8 cellular contexts compared by ENCODE assay signal in the genomic region with DNA sequence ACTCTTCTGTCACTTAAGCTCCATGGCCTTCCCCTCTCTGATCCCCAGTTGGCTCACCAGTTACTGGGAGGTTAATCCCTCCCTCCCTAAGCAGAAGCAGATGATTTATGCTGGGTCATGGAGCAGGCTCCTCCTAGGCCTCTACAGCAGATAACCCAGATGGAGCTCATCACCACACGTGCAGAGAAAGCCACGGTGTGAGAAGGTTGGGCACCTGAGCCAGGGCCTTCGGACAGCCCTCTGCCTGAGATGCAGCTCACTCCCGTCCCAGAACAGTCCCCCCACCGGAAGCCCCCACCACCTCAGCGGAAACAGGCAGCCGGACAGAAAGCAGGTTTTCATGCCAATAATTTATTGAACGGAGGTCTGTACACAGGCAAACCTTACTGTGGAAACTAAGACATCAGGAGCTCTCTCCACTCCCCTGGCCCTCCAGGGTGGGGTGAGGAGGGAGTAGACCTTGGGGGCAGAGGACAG. TPM values are rescaled to one million over a fixed set of nuclear protein-coding genes. Genes with fewer than 3 reads are reported as not detected.
DNase-seq lines count a peak whose midpoint lies in the region; ATAC-seq and TF ChIP-seq lines count a peak whose summit lies in the region.
"Had no signal": no experiment of that assay in that cellular context is flagged by ENCODE, and none has a peak within 500 bp of the region (broad histone marks: within the 10 kb centered on the region; RNA-seq: fewer than 3 reads in every experiment).

No MANE protein-coding gene starts in this region.

- no peak for TF ChIP-seq CTCF in left ventricle myocardium inferior (IDR thresholded peaks at IDR 0.05; ENCODE audit: borderline replicate concordance)
- no peak for TF ChIP-seq CTCF in brain microvascular endothelial cell (IDR thresholded peaks at IDR 0.05; ENCODE audit: low read depth, low read length, missing control alignments)
- TF ChIP-seq CTCF in type B pancreatic cell (conservative IDR thresholded peaks at IDR 0.05): no peak

- H3K4me1 Mint-ChIP-seq in type B pancreatic cell (ENCODE audit: unreplicated experiment): peaks cover 7% of the 10 kb centered on the region

- H3K27me3 Mint-ChIP-seq in type B pancreatic cell: no peaks in the 10 kb centered on the region

- no peak overlapping the region for H3K4me3 Mint-ChIP-seq in type B pancreatic cell

- H3K9me3 ChIP-seq in left ventricle myocardium inferior (replicated peaks): no peaks in the 10 kb centered on the region

- no peak overlapping the region for H3K4me3 ChIP-seq in left ventricle myocardium inferior
- no peak overlapping the region for H3K4me3 ChIP-seq in brain microvascular endothelial cell (ENCODE audit: low read depth, low read length)

- H3K27ac ChIP-seq in left ventricle myocardium inferior (replicated peaks) (peak overlapping the region; percentile 5), brain microvascular endothelial cell (peak overlapping the region; percentile 18)

- H3K4me1 ChIP-seq in left ventricle myocardium inferior: peaks cover 18% of the 10 kb centered on the region

- H3K9me3 Mint-ChIP-seq in type B pancreatic cell: no peaks in the 10 kb centered on the region

- in situ Hi-C loops in brain microvascular endothelial cell (cut with HindIII; ENCODE audit: low pct_ligation_motif_present, low sequenced_read_pairs): no loop called here

- H3K27me3 ChIP-seq in left ventricle myocardium inferior (ENCODE audit: low read depth) (no peaks in the 10 kb centered on the region), brain microvascular endothelial cell (replicated peaks) (no peaks in the 10 kb centered on the region)

- ATAC-seq in Right ventricle myocardium inferior: no peak

- H3K36me3 ChIP-seq in left ventricle myocardium inferior (peaks cover 92% of the 10 kb centered on the region), brain microvascular endothelial cell (replicated peaks) (peaks cover 86% of the 10 kb centered on the region)

- DNase-seq in left ventricle myocardium inferior (no peak), Right ventricle myocardium inferior (ENCODE audit: missing footprints) (no peak), brain microvascular endothelial cell (no peak), type B pancreatic cell (ENCODE audit: extremely low spot score, unreplicated experiment) (no peak), cortex of kidney (lab: John Stamatoyannopoulos, UW) (no peak), NCI-H345 treated with DMSO at 0.1 percent for 48 hours (lab: John Stamatoyannopoulos, UW; ENCODE audit: unreplicated experiment) (no peak)
- DNase-seq: head of caudate nucleus, nucleus accumbens had no signal

- H3K27ac Mint-ChIP-seq in type B pancreatic cell: peak overlapping the region; percentile 31

- peaks cover 19% of the 10 kb centered on the region for H3K36me3 Mint-ChIP-seq in type B pancreatic cell

- intact Hi-C loops in left ventricle myocardium inferior (cut with micrococcal nuclease): no loop called here
- intact Hi-C loops in Right ventricle myocardium inferior (cut with DNase I): no loop called here

RNA-seq across cellular contexts. Expression of a gene that starts 9.8 kb away (rescaled TPM):
- total RNA-seq in left ventricle myocardium inferior: 5.9 TPM
- total RNA-seq in Right ventricle myocardium inferior: 6.1 TPM
- 18.2 and 19.3 TPM in 2 replicates for total RNA-seq in type B pancreatic cell (ENCODE audit: low replicate concordance)

RNA-seq across cellular contexts. Expression of a gene that starts 12.4 kb away (rescaled TPM):
- total RNA-seq in left ventricle myocardium inferior (15.8 TPM), Right ventricle myocardium inferior (16.7 TPM), type B pancreatic cell (ENCODE audit: low replicate concordance) (23.7 and 29.3 TPM in 2 replicates)

RNA-seq across cellular contexts. Expression of a gene that starts 12.5 kb away (rescaled TPM):
- total RNA-seq in left ventricle myocardium inferior (37.6 TPM), Right ventricle myocardium inferior (36.3 TPM), type B pancreatic cell (ENCODE audit: low replicate concordance) (43.5 and 49.1 TPM in 2 replicates)

RNA-seq across cellular contexts. Expression of a gene that starts 25.0 kb away (rescaled TPM):
- total RNA-seq in left ventricle myocardium inferior (33.5 TPM), Right ventricle myocardium inferior (44.4 TPM), type B pancreatic cell (ENCODE audit: low replicate concordance) (54.9 and 78.9 TPM in 2 replicates)

RNA-seq across cellular contexts. Expression of a gene that starts 39.2 kb away (rescaled TPM):
- total RNA-seq in left ventricle myocardium inferior: 33.3 TPM
- 34.6 TPM for total RNA-seq in Right ventricle myocardium inferior
- total RNA-seq in type B pancreatic cell (ENCODE audit: low replicate concordance): 44.8 and 70.3 TPM in 2 replicates
